29 cellular contexts compared by ENCODE assay signal in genomic region chr11:59839615-59840014, GRCh38.
"Had no signal": no experiment of that assay in that cellular context is flagged by ENCODE, and none has a peak within 500 bp of the region (broad histone marks: within the 10 kb centered on the region; RNA-seq: fewer than 3 reads in every experiment).

No MANE protein-coding gene starts in this region.

- DNase-seq: Kasumi-1, MG63, NCI-H1048, NCI-H1092 treated with DMSO at 0.1 percent for 48 hours, NCI-H1105 treated with DMSO at 0.1 percent for 48 hours, NCI-H1417, NCI-H1436, NCI-H146, NCI-H1694, NCI-H187, NCI-H1930, NCI-H2029 treated with DMSO at 0.1 percent for 48 hours, NCI-H2081 treated with DMSO at 0.1 percent for 48 hours, NCI-H2107, NCI-H2171, NCI-H226, NCI-H446 treated with DMSO at 0.1 percent for 48 hours, NCI-H510A, NCI-H526, NCI-H69, NCI-H748 treated with DMSO at 0.1 percent for 48 hours, PC-9, SHP77, SIG-M5, SJCRH30, T-cell had no signal

- ATAC-seq: Panc1, Right ventricle myocardium inferior, SK-N-SH treated with all-trans-retinoic acid at 6 μM for 48 hours, T-cell had no signal
